ENCODE assay signal across 10 cellular contexts in the genomic region with DNA sequence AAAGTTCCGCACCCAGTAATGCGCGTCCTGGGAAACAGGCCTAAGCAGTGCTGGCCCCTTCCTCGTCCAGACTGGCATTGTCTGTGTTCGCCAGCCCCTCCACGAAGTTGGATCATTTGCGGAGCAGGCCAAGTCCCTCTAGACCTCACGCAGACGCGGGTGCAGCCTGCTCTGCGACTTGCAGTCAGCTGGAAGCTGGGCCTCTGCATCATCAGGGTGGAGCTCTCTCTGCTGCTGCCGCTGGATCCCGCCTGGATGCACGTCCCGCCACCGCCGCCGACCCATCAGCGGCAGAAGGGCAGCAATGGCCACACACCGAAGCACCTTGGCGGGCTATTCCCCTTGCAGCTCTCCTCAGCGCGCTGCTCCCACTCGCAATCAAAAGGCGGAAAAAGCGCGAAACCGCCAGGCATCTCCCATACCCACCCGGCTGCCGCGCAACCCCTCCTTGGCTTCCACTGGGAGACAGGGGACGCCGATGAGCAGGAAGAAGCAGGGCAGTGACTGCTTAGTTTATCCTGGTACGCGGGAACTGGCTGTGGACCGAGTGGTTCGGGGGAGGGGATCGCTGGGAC. TPM values are rescaled to one million over a fixed set of nuclear protein-coding genes. Genes with fewer than 3 reads are reported as not detected.
A peak's percentile ranks its signal among the peaks of the same experiment; 100 is the strongest.
DNase-seq lines count a peak whose midpoint lies in the region; ATAC-seq and TF ChIP-seq lines count a peak whose summit lies in the region.
"Had no signal": no experiment of that assay in that cellular context is flagged by ENCODE, and none has a peak within 500 bp of the region (broad histone marks: within the 10 kb centered on the region; RNA-seq: fewer than 3 reads in every experiment).

No MANE protein-coding gene starts in this region.

- H3K4me3 ChIP-seq in esophagus squamous epithelium (peak overlapping the region in 3 of 4 donors; percentile 27 to 61 (median 36)), neural cell (ENCODE audit: low read length) (peak overlapping the region; percentile 93)
- H3K4me3 ChIP-seq: lung had no signal

- H3F3A ChIP-seq in neural cell (ENCODE audit: insufficient read depth, low read length, poor library complexity, severe bottlenecking) = no peaks in the 10 kb centered on the region

- no peaks in the 10 kb centered on the region for H3K9me2 ChIP-seq in neural cell (ENCODE audit: insufficient read depth, low read length)

- TF ChIP-seq EP300 in neural cell (conservative IDR thresholded peaks at IDR 0.05; ENCODE audit: poor library complexity, severe bottlenecking) = peak; percentile 22

- TF ChIP-seq POLR2A in esophagus squamous epithelium (IDR thresholded peaks at IDR 0.05) = no peak

- H3K4me2 ChIP-seq in neural cell (ENCODE audit: low read length) = peak overlapping the region; percentile 82

- ATAC-seq in GM19351 (IDR thresholded peaks at IDR 0.05; ENCODE audit: unreplicated experiment) (no peak), HG02840 (IDR thresholded peaks at IDR 0.05; ENCODE audit: low FRiP score, unreplicated experiment) (no peak), HG03354 (IDR thresholded peaks at IDR 0.05; ENCODE audit: poor library complexity, severe bottlenecking, unreplicated experiment) (no peak)

- intact Hi-C loops in esophagus squamous epithelium (cut with DNase I) = no loop called here

- peak overlapping the region; percentile 78 for H3K9ac ChIP-seq in neural cell (ENCODE audit: low read length)

- peak; percentile 90 for DNase-seq in NCI-H2227 treated with DMSO at 0.1 percent for 48 hours (lab: John Stamatoyannopoulos, UW)
- DNase-seq in esophagus squamous epithelium (lab: John Stamatoyannopoulos, UW) = no peak
- DNase-seq in COLO829 (ENCODE audit: low spot score) = no peak

- H3K27me3 ChIP-seq in esophagus squamous epithelium (peaks cover 0 to 55% (median 0%) of the 10 kb centered on the region in 4 donors), neural cell (ENCODE audit: insufficient read depth, low read depth, low read length) (no peaks in the 10 kb centered on the region)
- H3K27me3 ChIP-seq: Peyer's patch had no signal

- H3K27ac ChIP-seq in C4-2B = peak overlapping the region; percentile 82
- peak overlapping the region in 2 of 4 donors; percentile 38 to 40 for H3K27ac ChIP-seq in esophagus squamous epithelium
- H3K27ac ChIP-seq in neural cell (ENCODE audit: low read length) = peak overlapping the region; percentile 79

- H3K9me3 ChIP-seq in esophagus squamous epithelium (no peaks in the 10 kb centered on the region), neural cell (ENCODE audit: low read length) (no peaks in the 10 kb centered on the region)
- H3K9me3 ChIP-seq: Peyer's patch had no signal

- TF ChIP-seq CTCF in C4-2B (conservative IDR thresholded peaks at IDR 0.05) (no peak), esophagus squamous epithelium (IDR thresholded peaks at IDR 0.05) (peak in 1 of 6 experiments; percentile 11), neural cell (IDR thresholded peaks at IDR 0.05; ENCODE audit: poor library complexity, severe bottlenecking) (peak; percentile 40)

- TF ChIP-seq RAD21 in neural cell (conservative IDR thresholded peaks at IDR 0.05) = peak; percentile 32

- no peaks in the 10 kb centered on the region for H4K20me1 ChIP-seq in neural cell (ENCODE audit: insufficient read depth)

- no peaks in the 10 kb centered on the region for H3K79me2 ChIP-seq in neural cell (replicated peaks; ENCODE audit: insufficient read depth, low read length)

- 16 to 26% methylated on average over 4 to 8 of the region's 38 CpGs for WGBS in esophagus squamous epithelium, 2 donors

- no peaks in the 10 kb centered on the region for H3K36me3 ChIP-seq in esophagus squamous epithelium
- no peaks in the 10 kb centered on the region for H3K36me3 ChIP-seq in neural cell (ENCODE audit: insufficient read depth, low read length)
- H3K36me3 ChIP-seq: Peyer's patch had no signal

- H3K4me1 ChIP-seq in esophagus squamous epithelium = peaks cover 3 to 14% (median 7%) of the 10 kb centered on the region in 3 donors

- H2AFZ ChIP-seq in neural cell (ENCODE audit: low read depth, low read length) = peak overlapping the region; percentile 91

TF ChIP-seq in neural cell, 6 proteins besides CTCF, POLR2A, EP300 and RAD21:
- TF ChIP-seq, protein P1, sequence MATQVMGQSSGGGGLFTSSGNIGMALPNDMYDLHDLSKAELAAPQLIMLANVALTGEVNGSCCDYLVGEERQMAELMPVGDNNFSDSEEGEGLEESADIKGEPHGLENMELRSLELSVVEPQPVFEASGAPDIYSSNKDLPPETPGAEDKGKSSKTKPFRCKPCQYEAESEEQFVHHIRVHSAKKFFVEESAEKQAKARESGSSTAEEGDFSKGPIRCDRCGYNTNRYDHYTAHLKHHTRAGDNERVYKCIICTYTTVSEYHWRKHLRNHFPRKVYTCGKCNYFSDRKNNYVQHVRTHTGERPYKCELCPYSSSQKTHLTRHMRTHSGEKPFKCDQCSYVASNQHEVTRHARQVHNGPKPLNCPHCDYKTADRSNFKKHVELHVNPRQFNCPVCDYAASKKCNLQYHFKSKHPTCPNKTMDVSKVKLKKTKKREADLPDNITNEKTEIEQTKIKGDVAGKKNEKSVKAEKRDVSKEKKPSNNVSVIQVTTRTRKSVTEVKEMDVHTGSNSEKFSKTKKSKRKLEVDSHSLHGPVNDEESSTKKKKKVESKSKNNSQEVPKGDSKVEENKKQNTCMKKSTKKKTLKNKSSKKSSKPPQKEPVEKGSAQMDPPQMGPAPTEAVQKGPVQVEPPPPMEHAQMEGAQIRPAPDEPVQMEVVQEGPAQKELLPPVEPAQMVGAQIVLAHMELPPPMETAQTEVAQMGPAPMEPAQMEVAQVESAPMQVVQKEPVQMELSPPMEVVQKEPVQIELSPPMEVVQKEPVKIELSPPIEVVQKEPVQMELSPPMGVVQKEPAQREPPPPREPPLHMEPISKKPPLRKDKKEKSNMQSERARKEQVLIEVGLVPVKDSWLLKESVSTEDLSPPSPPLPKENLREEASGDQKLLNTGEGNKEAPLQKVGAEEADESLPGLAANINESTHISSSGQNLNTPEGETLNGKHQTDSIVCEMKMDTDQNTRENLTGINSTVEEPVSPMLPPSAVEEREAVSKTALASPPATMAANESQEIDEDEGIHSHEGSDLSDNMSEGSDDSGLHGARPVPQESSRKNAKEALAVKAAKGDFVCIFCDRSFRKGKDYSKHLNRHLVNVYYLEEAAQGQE (IDR thresholded peaks at IDR 0.05; ENCODE audit: borderline replicate concordance) = no peak
- TF ChIP-seq SMC3 (conservative IDR thresholded peaks at IDR 0.05; ENCODE audit: poor library complexity) (no peak), EZH2 (IDR thresholded peaks at IDR 0.05; ENCODE audit: borderline replicate concordance, insufficient read depth, low read length, poor library complexity, severe bottlenecking) (no peak), TAF1 (IDR thresholded peaks at IDR 0.05; ENCODE audit: low read depth) (peak; percentile 61), MXI1 (conservative IDR thresholded peaks at IDR 0.05; ENCODE audit: poor library complexity, severe bottlenecking) (no peak), POLR2AphosphoS5 (IDR thresholded peaks at IDR 0.05) (peak; percentile 61)

RNA-seq across cellular contexts. Expression of gene GLYATL1, which starts 34.1 kb away (rescaled TPM):
- total RNA-seq in esophagus squamous epithelium = not detected
- polyA plus RNA-seq in neural cell = 0.64 and 0.84 TPM in 2 replicates
- polyA minus RNA-seq in neural cell = 0.97 and 1.0 TPM in 2 replicates
